ENCODE assay signal across 11 cellular contexts in the genomic region with DNA sequence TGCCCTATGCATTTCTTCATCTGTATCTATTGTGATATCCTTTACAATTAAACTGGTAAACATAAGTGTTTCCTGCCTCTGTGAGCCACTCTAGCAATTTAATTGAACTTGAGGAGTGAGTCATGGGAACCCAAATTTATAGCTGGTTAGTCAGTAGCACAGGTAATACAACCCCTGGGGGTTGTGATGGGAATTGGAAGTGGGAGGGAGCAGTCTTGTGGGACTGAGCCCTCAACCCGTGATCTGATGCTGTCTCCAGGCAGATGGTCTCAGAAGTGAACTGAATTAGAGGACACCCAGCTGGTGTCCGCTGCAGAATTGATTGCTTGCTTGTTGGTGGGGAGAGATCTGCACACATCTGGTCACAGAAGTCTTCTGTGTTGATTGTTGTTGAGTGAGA. TPM values are rescaled to one million over a fixed set of nuclear protein-coding genes. Genes with fewer than 3 reads are reported as not detected.
DNase-seq lines count a peak whose midpoint lies in the region; ATAC-seq, FAIRE-seq and TF ChIP-seq lines count a peak whose summit lies in the region.
"Had no signal": no experiment of that assay in that cellular context is flagged by ENCODE, and none has a peak within 500 bp of the region (broad histone marks: within the 10 kb centered on the region; RNA-seq: fewer than 3 reads in every experiment).

No MANE protein-coding gene starts in this region.

- peaks cover 32% of the 10 kb centered on the region for H3K4me1 ChIP-seq in keratinocyte (ENCODE audit: control insufficient read depth, extremely low read depth, insufficient read depth, low read length)

- POLR2A ChIA-PET in RWPE1 (lab: Yijun Ruan, JAX; ENCODE audit: low non-redundant PET): no interaction called here

- dilution Hi-C loops in keratinocyte (cut with MboI; ENCODE audit: extremely low pct_ligation_motif_present, low sequenced_read_pairs): no loop called here

- H3K9me3 ChIP-seq in keratinocyte (ENCODE audit: control insufficient read depth, low read depth, low read length): no peaks in the 10 kb centered on the region

- ATAC-seq in activated CD4-positive, CD25-positive, alpha-beta regulatory T cell treated with anti-CD3 and anti-CD28 coated beads, Interleukin-2, amount 50 U/mL, for 24 hours: no peak
- no peak for ATAC-seq in GM18858 (IDR thresholded peaks at IDR 0.05; ENCODE audit: unreplicated experiment)

- no peak overlapping the region for H2AFZ ChIP-seq in keratinocyte (ENCODE audit: control insufficient read depth, low read length)

- CTCF ChIA-PET in RWPE1 (lab: Yijun Ruan, JAX): interaction anchor here (0.6 to 2.1 kb wide), 6 partner anchors 8 to 61 kb away, joined by 3 to 12 read pairs (median 6); a partner anchor contains a TSS

- peak overlapping the region in 1 of 3 experiments; percentile 34 for H3K4me3 ChIP-seq in keratinocyte (ENCODE audit: control insufficient read depth in 2 of 3, extremely low read depth in 1 of 3, insufficient read depth in 2 of 3, low read depth in 1 of 3, low read length in 3 of 3)

- no peak for TF ChIP-seq CTCF in RWPE1 (conservative IDR thresholded peaks at IDR 0.05; ENCODE audit: low read depth)
- TF ChIP-seq CTCF in keratinocyte (optimal IDR thresholded peaks at IDR 0.05 in 1 of 3, IDR thresholded peaks at IDR 0.05 in 1 of 3, conservative IDR thresholded peaks at IDR 0.05 in 1 of 3; ENCODE audit: extremely low read depth in 1 of 3, insufficient read depth in 2 of 3, low read length in 3 of 3): peak; percentile 40 to 72 (median 68)

- no peaks in the 10 kb centered on the region for H3K27me3 ChIP-seq in keratinocyte (ENCODE audit: control insufficient read depth, extremely low read depth, insufficient read depth, low read length)

- H3K79me2 ChIP-seq in keratinocyte (ENCODE audit: control insufficient read depth, insufficient read depth, low read length): no peaks in the 10 kb centered on the region

- peak; percentile 89 for FAIRE-seq in keratinocyte (lab: Jason Lieb, UNC)

- H3K27ac ChIP-seq in RWPE1 (peak overlapping the region; percentile 20; the same call in 1 of the 2 replicates), keratinocyte (ENCODE audit: control insufficient read depth, insufficient read depth, low read length) (peak overlapping the region; percentile 49)
- H3K27ac ChIP-seq: C4-2B, KMS-11 had no signal

- peak overlapping the region; percentile 19 for H3K4me2 ChIP-seq in keratinocyte (ENCODE audit: control insufficient read depth, extremely low read depth, insufficient read depth, low read depth, low read length)
- H3K4me2 ChIP-seq: KMS-11 had no signal

- no peaks in the 10 kb centered on the region for H3K9me1 ChIP-seq in keratinocyte (ENCODE audit: control insufficient read depth, extremely low read depth, insufficient read depth, low read length)

- no peaks in the 10 kb centered on the region for H4K20me1 ChIP-seq in keratinocyte (ENCODE audit: control insufficient read depth, extremely low read depth, insufficient read depth, low read length)

- H3K36me3 ChIP-seq in keratinocyte (ENCODE audit: control insufficient read depth in 2 of 2, extremely low read depth in 1 of 2, insufficient read depth in 2 of 2, low read length in 2 of 2): no peaks in the 10 kb centered on the region

- DNase-seq in EL (peak; percentile 33), NCI-H1436 treated with DMSO at 0.1 percent for 48 hours (lab: John Stamatoyannopoulos, UW) (peak; percentile 96), RWPE1 (ENCODE audit: low spot score) (peak; percentile 83), keratinocyte (ENCODE audit: low read depth, low spot score) (no peak), NCI-H446 treated with DMSO at 0.1 percent for 48 hours (lab: John Stamatoyannopoulos, UW) (no peak), pons (ENCODE audit: low spot score) (no peak)

- H3K9ac ChIP-seq in keratinocyte (ENCODE audit: control insufficient read depth, extremely low read depth, insufficient read depth, low read length): peak overlapping the region; percentile 45
- H3K9ac ChIP-seq: KMS-11 had no signal

RNA-seq across cellular contexts. Expression of a gene that starts 7.7 kb away (rescaled TPM):
- 38.7 to 63.2 TPM (median 45.8 TPM) in 3 replicates for polyA plus RNA-seq in keratinocyte
- polyA plus RNA-seq in keratinocyte (2011; ENCODE audit: low read depth): 42.7 TPM
- 52.9 and 55.5 TPM in 2 replicates for polyA plus RNA-seq in keratinocyte (2011; cell fraction: cytosol; rRNA removed)
- polyA plus RNA-seq in keratinocyte (2011; cell fraction: nucleus; rRNA removed): 80.8 and 105 TPM in 2 replicates
- polyA plus RNA-seq in keratinocyte (2012; ENCODE audit: low replicate concordance): 37.2 and 79.4 TPM in 2 replicates
- 33.4 to 50.5 TPM (median 35.0 TPM) in 3 replicates for polyA minus RNA-seq in keratinocyte
- polyA minus RNA-seq in keratinocyte (2011; cell fraction: cytosol; rRNA and poly(A)+ RNA removed): 79.8 TPM
- 33.3 and 45.4 TPM in 2 replicates for polyA minus RNA-seq in keratinocyte (2011; cell fraction: nucleus; rRNA and poly(A)+ RNA removed)
- polyA plus RNA-seq: neural cell had no signal

RNA-seq across cellular contexts. Expression of a gene that starts 50.2 kb away (rescaled TPM):
- 0.28 to 0.84 TPM (median 0.46 TPM) in 3 replicates for polyA plus RNA-seq in keratinocyte
- 0.29 TPM for polyA plus RNA-seq in keratinocyte (2011; ENCODE audit: low read depth)
- 0.16 and 0.41 TPM in 2 replicates for polyA plus RNA-seq in keratinocyte (2011; cell fraction: cytosol; rRNA removed)
- 0.44 and 0.76 TPM in 2 replicates for polyA plus RNA-seq in keratinocyte (2011; cell fraction: nucleus; rRNA removed)
- 0.32 and 0.45 TPM in 2 replicates for polyA plus RNA-seq in keratinocyte (2012; ENCODE audit: low replicate concordance)
- 0.33 to 0.86 TPM (median 0.36 TPM) in 3 replicates for polyA minus RNA-seq in keratinocyte
- polyA minus RNA-seq in keratinocyte (2011; cell fraction: cytosol; rRNA and poly(A)+ RNA removed): not detected
- 0.63 and 1.1 TPM in 2 replicates for polyA minus RNA-seq in keratinocyte (2011; cell fraction: nucleus; rRNA and poly(A)+ RNA removed)
- polyA plus RNA-seq: neural cell had no signal

RNA-seq across cellular contexts. Expression of a gene that starts 53.5 kb away (rescaled TPM):
- 0.65 to 1.7 TPM (median 1.2 TPM) in 3 replicates for polyA plus RNA-seq in keratinocyte
- not detected for polyA plus RNA-seq in keratinocyte (2011; ENCODE audit: low read depth)
- 0.55 and 0.81 TPM in 2 replicates for polyA plus RNA-seq in keratinocyte (2011; cell fraction: cytosol; rRNA removed)
- polyA plus RNA-seq in keratinocyte (2011; cell fraction: nucleus; rRNA removed): 6.7 and 11.7 TPM in 2 replicates
- 0.68 and 0.72 TPM in 2 replicates for polyA plus RNA-seq in keratinocyte (2012; ENCODE audit: low replicate concordance)
- 0.38 to 0.96 TPM in 2 of 3 replicates, not detected in the other for polyA minus RNA-seq in keratinocyte
- polyA minus RNA-seq in keratinocyte (2011; cell fraction: cytosol; rRNA and poly(A)+ RNA removed): not detected
- polyA minus RNA-seq in keratinocyte (2011; cell fraction: nucleus; rRNA and poly(A)+ RNA removed): 1.3 and 1.8 TPM in 2 replicates

RNA-seq across cellular contexts. Expression of a gene that starts 55.8 kb away (rescaled TPM):
- polyA plus RNA-seq in keratinocyte: 10.3 to 26.1 TPM (median 15.3 TPM) in 3 replicates
- 2.1 TPM for polyA plus RNA-seq in keratinocyte (2011; ENCODE audit: low read depth)
- 15.3 and 37.7 TPM in 2 replicates for polyA plus RNA-seq in keratinocyte (2011; cell fraction: cytosol; rRNA removed)
- 15.4 and 26.2 TPM in 2 replicates for polyA plus RNA-seq in keratinocyte (2011; cell fraction: nucleus; rRNA removed)
- polyA plus RNA-seq in keratinocyte (2012; ENCODE audit: low replicate concordance): 6.2 and 33.8 TPM in 2 replicates
- polyA minus RNA-seq in keratinocyte: 9.0 to 17.2 TPM (median 11.8 TPM) in 3 replicates
- polyA minus RNA-seq in keratinocyte (2011; cell fraction: cytosol; rRNA and poly(A)+ RNA removed): 42.6 TPM
- polyA minus RNA-seq in keratinocyte (2011; cell fraction: nucleus; rRNA and poly(A)+ RNA removed): 12.3 and 17.7 TPM in 2 replicates

Comparison
In these comparisons a context has a peak if more than half of its experiments do, and no peak if none do; other contexts are left out.
1. DNase-seq: peak in EL (single experiment), NCI-H1436 treated with DMSO at 0.1 percent for 48 hours (single experiment) and RWPE1 (single experiment); none in keratinocyte (single experiment), NCI-H446 treated with DMSO at 0.1 percent for 48 hours (single experiment) and pons (single experiment).